ENCODE assay signal across 20 cellular contexts in the genomic region with DNA sequence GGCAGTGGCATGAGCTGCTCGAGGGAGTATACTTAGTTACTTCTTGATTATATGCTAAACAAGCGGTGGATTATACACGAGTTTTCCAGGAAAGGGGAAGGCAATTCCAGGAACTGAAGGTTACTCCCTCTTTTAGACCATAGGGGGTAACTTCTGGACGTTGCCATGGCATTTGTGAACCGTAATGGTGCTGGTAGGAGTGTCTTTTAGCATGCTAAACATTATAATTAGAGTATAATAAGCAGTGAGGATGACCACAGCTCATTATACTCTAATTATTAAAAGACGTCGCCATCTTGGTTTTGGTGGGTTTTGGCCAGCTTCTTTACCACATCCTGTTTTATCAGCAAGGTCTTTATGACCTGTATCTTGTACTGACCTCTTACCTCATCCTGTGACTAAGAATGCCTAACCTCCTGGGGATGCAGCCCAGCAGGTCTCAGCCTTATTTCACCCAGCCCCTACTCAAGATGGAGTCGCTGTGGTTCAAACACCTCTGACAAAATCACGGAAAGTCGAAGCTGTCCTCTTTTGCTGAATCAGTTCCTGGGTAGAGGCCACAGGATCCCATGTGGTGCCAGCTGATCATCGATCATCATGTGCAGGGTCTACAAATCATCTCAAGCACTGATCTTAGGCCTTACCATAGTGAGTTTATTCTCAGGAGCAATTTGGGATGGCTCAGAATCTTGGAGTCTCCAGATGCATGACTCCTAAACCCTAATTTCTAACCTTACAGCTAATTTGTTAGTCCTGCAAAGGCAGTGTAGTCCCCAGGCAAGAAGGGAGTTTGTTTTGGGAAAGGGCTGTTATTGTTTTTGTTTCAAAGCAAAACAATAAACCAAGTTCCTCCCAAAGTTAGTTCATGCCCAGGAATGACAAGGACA.
DNase-seq lines count a peak whose midpoint lies in the region; ATAC-seq, FAIRE-seq and TF ChIP-seq lines count a peak whose summit lies in the region.
"Had no signal": no experiment of that assay in that cellular context is flagged by ENCODE, and none has a peak within 500 bp of the region (broad histone marks: within the 10 kb centered on the region; RNA-seq: fewer than 3 reads in every experiment).

No MANE protein-coding gene starts in this region.

- FAIRE-seq in RCC 7860 (lab: Jason Lieb, UNC): peak; percentile 84
- FAIRE-seq: GM19239, small intestine had no signal

- no peak for ATAC-seq in Right ventricle myocardium inferior
- ATAC-seq: left cardiac atrium, T-cell had no signal

- no peaks in the 10 kb centered on the region for H3K27me3 Mint-ChIP-seq in chondrocyte (ENCODE audit: low read depth)
- H3K27me3 Mint-ChIP-seq in nephron progenitor cell (ENCODE audit: low read depth, poor library complexity): peaks cover 29% of the 10 kb centered on the region

- DNase-seq in ELR (ENCODE audit: low read depth) (peak; percentile 56), RCC 7860 (ENCODE audit: low spot score) (peak; percentile 67), chondrocyte (ENCODE audit: low spot score) (no peak), nephron progenitor cell (no peak), SIG-M5 treated with dmso at 0.1 percent for 504 hours (lab: John Stamatoyannopoulos, UW; ENCODE audit: unreplicated experiment) (no peak), GF-D8 (lab: John Stamatoyannopoulos, UW) (no peak), Right ventricle myocardium inferior (ENCODE audit: missing footprints) (no peak), middle frontal gyrus (ENCODE audit: extremely low spot score, low spot score) (no peak)
- DNase-seq: activated naive CD4-positive, alpha-beta T cell; CD4-positive, CD25-positive, alpha-beta regulatory T cell; central memory CD4-positive, alpha-beta T cell; erythroblast; left cardiac atrium; mesendoderm; NCI-H2029; SHP77 treated with DMSO at 0.1 percent for 48 hours; small intestine; T-cell had no signal

- TF ChIP-seq CTCF in chondrocyte (IDR thresholded peaks at IDR 0.05): no peak
- no peak for TF ChIP-seq CTCF in nephron progenitor cell (IDR thresholded peaks at IDR 0.05)

- no peaks in the 10 kb centered on the region for H3K9me3 Mint-ChIP-seq in chondrocyte (ENCODE audit: low read depth)
- H3K9me3 Mint-ChIP-seq in nephron progenitor cell: no peaks in the 10 kb centered on the region
- H3K9me3 Mint-ChIP-seq: stimulated activated naive CD8-positive, alpha-beta T cell treated with anti-CD3 and anti-CD28 coated beads, Interleukin-15, Interleukin-2, amounts not matched to agents 100 ng/mL and 50 ng/mL, for 24 hours; T-cell had no signal

- no peak overlapping the region for H3K27ac Mint-ChIP-seq in chondrocyte (ENCODE audit: unreplicated experiment)
- H3K27ac Mint-ChIP-seq in nephron progenitor cell: peak overlapping the region; percentile 61
- H3K27ac Mint-ChIP-seq: CD4-positive, CD25-positive, alpha-beta regulatory T cell; stimulated activated naive CD8-positive, alpha-beta T cell treated with anti-CD3 and anti-CD28 coated beads, Interleukin-15, Interleukin-2, amounts not matched to agents 100 ng/mL and 50 ng/mL, for 24 hours; T-cell had no signal

- H3K4me1 Mint-ChIP-seq in chondrocyte (ENCODE audit: low read depth) (peaks cover 50% of the 10 kb centered on the region), nephron progenitor cell (peaks cover 35% of the 10 kb centered on the region)
- H3K4me1 Mint-ChIP-seq: T-cell had no signal

- H3K36me3 Mint-ChIP-seq in chondrocyte (ENCODE audit: low read depth): peaks cover 2% of the 10 kb centered on the region
- no peaks in the 10 kb centered on the region for H3K36me3 Mint-ChIP-seq in nephron progenitor cell (ENCODE audit: low read depth)
- H3K36me3 Mint-ChIP-seq: CD4-positive, CD25-positive, alpha-beta regulatory T cell; T-cell had no signal

- intact Hi-C loops in Right ventricle myocardium inferior (cut with DNase I): no loop called here

- H3K4me3 Mint-ChIP-seq in chondrocyte (ENCODE audit: unreplicated experiment) (peak overlapping the region; percentile 14), nephron progenitor cell (peak overlapping the region; percentile 69)
- H3K4me3 Mint-ChIP-seq: CD4-positive, CD25-positive, alpha-beta regulatory T cell; stimulated activated naive CD8-positive, alpha-beta T cell treated with anti-CD3 and anti-CD28 coated beads, Interleukin-15, Interleukin-2, amounts not matched to agents 100 ng/mL and 50 ng/mL, for 24 hours; T-cell had no signal

Comparison
In these comparisons a context has a peak if more than half of its experiments do, and no peak if none do; other contexts are left out.
1. DNase-seq: peak in ELR (single experiment) and RCC 7860 (single experiment); none in chondrocyte (single experiment), nephron progenitor cell (single experiment), SIG-M5 treated with dmso at 0.1 percent for 504 hours (single experiment), GF-D8 (single experiment), Right ventricle myocardium inferior (single experiment) and middle frontal gyrus (single experiment).